ENCODE assay signal across 24 cellular contexts in the genomic region with DNA sequence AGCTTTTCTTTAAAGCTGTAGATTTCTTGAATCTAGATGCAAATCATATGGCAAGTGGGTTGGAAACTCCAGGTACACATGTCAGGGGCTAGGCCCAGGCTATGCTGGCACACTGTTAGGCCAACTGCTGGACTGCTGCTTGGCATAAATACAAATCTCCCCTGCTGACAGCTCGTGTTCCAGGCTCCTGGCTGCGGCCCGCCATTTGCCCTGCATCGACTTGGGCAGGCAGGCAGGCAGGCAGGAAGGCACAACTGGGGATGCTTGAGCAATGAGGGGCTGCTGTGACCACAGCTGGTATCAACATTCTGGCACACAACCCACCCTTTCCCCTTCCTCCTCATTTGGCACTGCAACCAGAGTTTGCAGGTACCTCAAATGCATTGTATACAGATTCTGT.
"Had no signal": no experiment of that assay in that cellular context is flagged by ENCODE, and none has a peak within 500 bp of the region (broad histone marks: within the 10 kb centered on the region; RNA-seq: fewer than 3 reads in every experiment).

No MANE protein-coding gene starts in this region.

- H3K27me3 ChIP-seq: breast epithelium, esophagus squamous epithelium, gastrocnemius medialis, testis, vagina had no signal

- H3K27ac Mint-ChIP-seq: activated T-helper 1 cell treated with anti-CD3 and anti-CD28 coated beads, Interleukin-12 subunit alpha, Interleukin-12 subunit beta, Interleukin-2, Interleukin-4 antibody, amounts not matched to agents 30 ng/mL and 10 ng/mL and 1 ng/mL, durations not matched to agents 14 hours and 24 hours and 36 hours; nephron progenitor cell had no signal

- H3K27ac ChIP-seq: breast epithelium, coronary artery, esophagus squamous epithelium, gastrocnemius medialis, testis, vagina had no signal

- H3K4me3 ChIP-seq: breast epithelium, coronary artery, esophagus squamous epithelium, gastrocnemius medialis, testis, vagina had no signal

- H3K9me3 ChIP-seq: breast epithelium, esophagus squamous epithelium, gastrocnemius medialis, testis, vagina had no signal

- H3K4me1 Mint-ChIP-seq: nephron progenitor cell had no signal

- H3K27me3 Mint-ChIP-seq: activated naive CD8-positive, alpha-beta T cell treated with anti-CD3 and anti-CD28 coated beads, Interleukin-2, amount 10 ng/mL, durations not matched to agents 7 days and 5 days; memory B cell; stimulated activated memory B cell treated with anti-CD40 and anti-IgM and Interleukin-4, amounts not matched to agents 10 μg/mL and 1 μg/mL and 100 μg/mL, for 72 hours had no signal

- H3K4me3 Mint-ChIP-seq: activated naive CD8-positive, alpha-beta T cell treated with anti-CD3 and anti-CD28 coated beads, Interleukin-2, amount 10 ng/mL, durations not matched to agents 7 days and 5 days; activated T-helper 1 cell treated with anti-CD3 and anti-CD28 coated beads, Interleukin-12 subunit alpha, Interleukin-12 subunit beta, Interleukin-2, Interleukin-4 antibody, amounts not matched to agents 30 ng/mL and 10 ng/mL and 1 ng/mL, durations not matched to agents 14 hours and 24 hours and 36 hours; memory B cell; nephron progenitor cell; stimulated activated memory B cell treated with anti-CD40 and anti-IgM and Interleukin-4, amounts not matched to agents 10 μg/mL and 1 μg/mL and 100 μg/mL, for 72 hours; T-helper 1 cell treated with Interleukin-12 subunit alpha and Interleukin-12 subunit beta and Interleukin-4 antibody, amounts not matched to agents 30 μg/mL and 1 μg/mL, for 36 hours had no signal

- ATAC-seq: gastrocnemius medialis; sciatic nerve; stimulated activated memory B cell treated with anti-CD40 and anti-IgM and Interleukin-4, amounts not matched to agents 10 μg/mL and 1 μg/mL and 100 μg/mL, for 72 hours had no signal

- H3K9me3 Mint-ChIP-seq: activated T-helper 1 cell treated with anti-CD3 and anti-CD28 coated beads, Interleukin-12 subunit alpha, Interleukin-12 subunit beta, Interleukin-2, Interleukin-4 antibody, amounts not matched to agents 30 ng/mL and 10 ng/mL and 1 ng/mL, durations not matched to agents 14 hours and 24 hours and 36 hours; memory B cell; nephron progenitor cell; stimulated activated memory B cell treated with anti-CD40 and anti-IgM and Interleukin-4, amounts not matched to agents 10 μg/mL and 1 μg/mL and 100 μg/mL, for 72 hours had no signal

- DNase-seq: activated CD4-positive, alpha-beta T cell treated with anti-CD3 and anti-CD28 coated beads for 4 hours; activated CD4-positive, alpha-beta T cell treated with anti-CD3 and anti-CD28 coated beads, Interleukin-2, amount 50 U/mL, for 48 hours; activated CD4-positive, CD25-positive, alpha-beta regulatory T cell; activated CD8-positive, alpha-beta memory T cell treated with anti-CD3 and anti-CD28 coated beads, Interleukin-2, amount 50 U/mL, for 48 hours; activated naive CD4-positive, alpha-beta T cell; activated naive CD8-positive, alpha-beta T cell treated with anti-CD3 and anti-CD28 coated beads, Interleukin-2, amount 10 ng/mL, durations not matched to agents 7 days and 5 days; amniotic stem cell; esophagus squamous epithelium; gastrocnemius medialis; hypothalamus; nephron progenitor cell; occipital lobe; small intestine; stimulated activated CD4-positive, alpha-beta T cell treated with anti-CD3 and anti-CD28 coated beads, Interleukin-2, amount 100 ng/mL, for 24 hours; T1000; testis had no signal

- H3K4me1 ChIP-seq: breast epithelium, esophagus squamous epithelium, gastrocnemius medialis, testis, vagina had no signal

- H3K36me3 ChIP-seq: breast epithelium, esophagus squamous epithelium, gastrocnemius medialis, vagina had no signal
